1 cellular context compared by ENCODE assay signal in the genomic region with DNA sequence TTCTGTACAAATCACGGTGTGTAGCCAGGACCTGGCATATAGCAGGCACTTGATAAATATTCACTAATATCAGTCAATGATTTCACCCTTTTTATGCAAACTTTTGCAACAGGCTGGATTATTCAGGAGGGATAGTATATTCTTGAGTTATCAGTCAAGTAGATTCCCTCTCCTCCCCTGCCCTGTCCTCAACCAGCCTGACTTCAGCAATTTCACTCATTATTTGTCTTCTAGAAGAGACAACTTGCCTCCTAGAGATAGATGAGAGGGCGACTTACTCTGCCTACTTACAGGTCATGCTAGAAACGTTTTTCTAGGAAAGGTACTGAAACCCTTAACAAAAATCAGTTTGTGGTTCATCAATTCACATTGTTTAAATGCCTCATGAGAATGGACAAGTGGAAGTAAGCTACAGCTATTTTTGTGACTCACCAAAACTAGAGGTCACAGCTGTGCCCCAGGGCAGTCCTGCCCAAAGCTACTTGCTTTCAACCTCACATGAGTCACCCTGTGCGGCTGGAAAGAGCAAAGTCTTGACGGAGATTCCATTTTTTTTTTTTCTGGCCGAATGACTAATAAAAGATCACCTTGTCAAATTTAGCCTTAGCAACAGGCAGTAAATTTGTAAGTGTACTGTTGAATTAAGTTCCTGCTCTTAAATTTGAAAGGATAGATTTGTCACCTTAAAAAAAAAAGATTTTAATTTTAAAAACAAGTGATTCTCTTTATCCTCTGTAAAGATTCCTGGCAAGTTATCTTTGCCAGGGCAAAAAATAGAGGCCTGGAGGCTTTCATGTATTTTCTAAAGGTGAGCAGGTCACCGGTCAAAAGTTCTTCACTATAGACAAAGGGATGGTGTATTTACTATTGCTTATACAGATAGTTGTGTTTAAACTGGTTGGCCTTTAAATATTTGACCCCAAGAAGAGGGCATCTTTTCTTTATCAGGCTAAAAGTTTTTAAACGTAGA.
TF ChIP-seq lines count a peak whose summit lies in the region.

No MANE protein-coding gene starts in this region.

TF ChIP-seq in HepG2, 621 proteins besides CTCF, POLR2A, EP300 and RAD21 (continued from another document):
- TF ChIP-seq, protein P1, sequence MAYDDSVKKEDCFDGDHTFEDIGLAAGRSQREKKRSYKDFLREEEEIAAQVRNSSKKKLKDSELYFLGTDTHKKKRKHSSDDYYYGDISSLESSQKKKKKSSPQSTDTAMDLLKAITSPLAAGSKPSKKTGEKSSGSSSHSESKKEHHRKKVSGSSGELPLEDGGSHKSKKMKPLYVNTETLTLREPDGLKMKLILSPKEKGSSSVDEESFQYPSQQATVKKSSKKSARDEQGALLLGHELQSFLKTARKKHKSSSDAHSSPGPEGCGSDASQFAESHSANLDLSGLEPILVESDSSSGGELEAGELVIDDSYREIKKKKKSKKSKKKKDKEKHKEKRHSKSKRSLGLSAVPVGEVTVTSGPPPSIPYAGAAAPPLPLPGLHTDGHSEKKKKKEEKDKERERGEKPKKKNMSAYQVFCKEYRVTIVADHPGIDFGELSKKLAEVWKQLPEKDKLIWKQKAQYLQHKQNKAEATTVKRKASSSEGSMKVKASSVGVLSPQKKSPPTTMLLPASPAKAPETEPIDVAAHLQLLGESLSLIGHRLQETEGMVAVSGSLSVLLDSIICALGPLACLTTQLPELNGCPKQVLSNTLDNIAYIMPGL (CRISPR knock-in tag; IDR thresholded peaks at IDR 0.05; ENCODE audit: borderline replicate concordance in 1 of 2, low read depth in 1 of 2) = peak in 1 of 2 experiments; percentile 14; a peak in 1 of 4 replicates
- peak; percentile 58 for TF ChIP-seq SAP130 (CRISPR knock-in tag; IDR thresholded peaks at IDR 0.05; ENCODE audit: low read depth)
- TF ChIP-seq DPF2 (CRISPR knock-in tag; IDR thresholded peaks at IDR 0.05; ENCODE audit: borderline replicate concordance, low read depth) = peak; percentile 53; the same call in 1 of the 2 replicates
- peak; percentile 46; the same call in 1 of the 2 replicates for TF ChIP-seq RFX5 (IDR thresholded peaks at IDR 0.05; ENCODE audit: low read depth, low read length)
- peak; percentile 81; the same call in 1 of the 2 replicates for TF ChIP-seq MBD4 (IDR thresholded peaks at IDR 0.05; ENCODE audit: borderline replicate concordance, low read length)
- TF ChIP-seq, protein P2, sequence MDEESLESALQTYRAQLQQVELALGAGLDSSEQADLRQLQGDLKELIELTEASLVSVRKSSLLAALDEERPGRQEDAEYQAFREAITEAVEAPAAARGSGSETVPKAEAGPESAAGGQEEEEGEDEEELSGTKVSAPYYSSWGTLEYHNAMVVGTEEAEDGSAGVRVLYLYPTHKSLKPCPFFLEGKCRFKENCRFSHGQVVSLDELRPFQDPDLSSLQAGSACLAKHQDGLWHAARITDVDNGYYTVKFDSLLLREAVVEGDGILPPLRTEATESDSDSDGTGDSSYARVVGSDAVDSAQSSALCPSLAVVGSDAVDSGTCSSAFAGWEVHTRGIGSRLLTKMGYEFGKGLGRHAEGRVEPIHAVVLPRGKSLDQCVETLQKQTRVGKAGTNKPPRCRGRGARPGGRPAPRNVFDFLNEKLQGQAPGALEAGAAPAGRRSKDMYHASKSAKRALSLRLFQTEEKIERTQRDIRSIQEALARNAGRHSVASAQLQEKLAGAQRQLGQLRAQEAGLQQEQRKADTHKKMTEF (CRISPR knock-in tag; IDR thresholded peaks at IDR 0.05) = peak; percentile 49; the same call in 1 of the 2 replicates
- TF ChIP-seq, protein P3, sequence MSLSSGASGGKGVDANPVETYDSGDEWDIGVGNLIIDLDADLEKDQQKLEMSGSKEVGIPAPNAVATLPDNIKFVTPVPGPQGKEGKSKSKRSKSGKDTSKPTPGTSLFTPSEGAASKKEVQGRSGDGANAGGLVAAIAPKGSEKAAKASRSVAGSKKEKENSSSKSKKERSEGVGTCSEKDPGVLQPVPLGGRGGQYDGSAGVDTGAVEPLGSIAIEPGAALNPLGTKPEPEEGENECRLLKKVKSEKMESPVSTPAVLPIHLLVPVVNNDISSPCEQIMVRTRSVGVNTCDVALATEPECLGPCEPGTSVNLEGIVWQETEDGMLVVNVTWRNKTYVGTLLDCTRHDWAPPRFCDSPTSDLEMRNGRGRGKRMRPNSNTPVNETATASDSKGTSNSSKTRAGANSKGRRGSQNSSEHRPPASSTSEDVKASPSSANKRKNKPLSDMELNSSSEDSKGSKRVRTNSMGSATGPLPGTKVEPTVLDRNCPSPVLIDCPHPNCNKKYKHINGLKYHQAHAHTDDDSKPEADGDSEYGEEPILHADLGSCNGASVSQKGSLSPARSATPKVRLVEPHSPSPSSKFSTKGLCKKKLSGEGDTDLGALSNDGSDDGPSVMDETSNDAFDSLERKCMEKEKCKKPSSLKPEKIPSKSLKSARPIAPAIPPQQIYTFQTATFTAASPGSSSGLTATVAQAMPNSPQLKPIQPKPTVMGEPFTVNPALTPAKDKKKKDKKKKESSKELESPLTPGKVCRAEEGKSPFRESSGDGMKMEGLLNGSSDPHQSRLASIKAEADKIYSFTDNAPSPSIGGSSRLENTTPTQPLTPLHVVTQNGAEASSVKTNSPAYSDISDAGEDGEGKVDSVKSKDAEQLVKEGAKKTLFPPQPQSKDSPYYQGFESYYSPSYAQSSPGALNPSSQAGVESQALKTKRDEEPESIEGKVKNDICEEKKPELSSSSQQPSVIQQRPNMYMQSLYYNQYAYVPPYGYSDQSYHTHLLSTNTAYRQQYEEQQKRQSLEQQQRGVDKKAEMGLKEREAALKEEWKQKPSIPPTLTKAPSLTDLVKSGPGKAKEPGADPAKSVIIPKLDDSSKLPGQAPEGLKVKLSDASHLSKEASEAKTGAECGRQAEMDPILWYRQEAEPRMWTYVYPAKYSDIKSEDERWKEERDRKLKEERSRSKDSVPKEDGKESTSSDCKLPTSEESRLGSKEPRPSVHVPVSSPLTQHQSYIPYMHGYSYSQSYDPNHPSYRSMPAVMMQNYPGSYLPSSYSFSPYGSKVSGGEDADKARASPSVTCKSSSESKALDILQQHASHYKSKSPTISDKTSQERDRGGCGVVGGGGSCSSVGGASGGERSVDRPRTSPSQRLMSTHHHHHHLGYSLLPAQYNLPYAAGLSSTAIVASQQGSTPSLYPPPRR (CRISPR knock-in tag; IDR thresholded peaks at IDR 0.05; ENCODE audit: borderline replicate concordance) = peak; percentile 46; the same call in 1 of the 2 replicates
- TF ChIP-seq ATF7-NPFF (CRISPR knock-in tag; IDR thresholded peaks at IDR 0.05; ENCODE audit: low read depth) = no peak
- TF ChIP-seq RXRA (CRISPR knock-in tag; IDR thresholded peaks at IDR 0.05) = peak; percentile 80; the same call in 1 of the 2 replicates
- TF ChIP-seq SMARCC2 (IDR thresholded peaks at IDR 0.05) = 0 out of 2 replicates have a peak, but pooled peaks have one; percentile 25
- peak; percentile 53 for TF ChIP-seq SOX13 (IDR thresholded peaks at IDR 0.05)
- TF ChIP-seq SOX13 (CRISPR knock-in tag; conservative IDR thresholded peaks at IDR 0.05 in 1 of 2, IDR thresholded peaks at IDR 0.05 in 1 of 2) = peak in 1 of 2 experiments; percentile 85; a peak in 2 of 4 replicates
- TF ChIP-seq LCORL (IDR thresholded peaks at IDR 0.05) = peak; percentile 84; the same call in 1 of the 2 replicates
- peak; percentile 98 for TF ChIP-seq LCORL (CRISPR knock-in tag; IDR thresholded peaks at IDR 0.05)
- TF ChIP-seq PCBP1 (IDR thresholded peaks at IDR 0.05; ENCODE audit: borderline replicate concordance, low read depth, low read length) = no peak
- TF ChIP-seq PHF21A (CRISPR knock-in tag; IDR thresholded peaks at IDR 0.05) = peak; percentile 61; the same call in 1 of the 2 replicates
- TF ChIP-seq, protein P4, sequence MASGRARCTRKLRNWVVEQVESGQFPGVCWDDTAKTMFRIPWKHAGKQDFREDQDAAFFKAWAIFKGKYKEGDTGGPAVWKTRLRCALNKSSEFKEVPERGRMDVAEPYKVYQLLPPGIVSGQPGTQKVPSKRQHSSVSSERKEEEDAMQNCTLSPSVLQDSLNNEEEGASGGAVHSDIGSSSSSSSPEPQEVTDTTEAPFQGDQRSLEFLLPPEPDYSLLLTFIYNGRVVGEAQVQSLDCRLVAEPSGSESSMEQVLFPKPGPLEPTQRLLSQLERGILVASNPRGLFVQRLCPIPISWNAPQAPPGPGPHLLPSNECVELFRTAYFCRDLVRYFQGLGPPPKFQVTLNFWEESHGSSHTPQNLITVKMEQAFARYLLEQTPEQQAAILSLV (CRISPR knock-in tag; IDR thresholded peaks at IDR 0.05; ENCODE audit: borderline replicate concordance) = no peak
- TF ChIP-seq, protein P5, sequence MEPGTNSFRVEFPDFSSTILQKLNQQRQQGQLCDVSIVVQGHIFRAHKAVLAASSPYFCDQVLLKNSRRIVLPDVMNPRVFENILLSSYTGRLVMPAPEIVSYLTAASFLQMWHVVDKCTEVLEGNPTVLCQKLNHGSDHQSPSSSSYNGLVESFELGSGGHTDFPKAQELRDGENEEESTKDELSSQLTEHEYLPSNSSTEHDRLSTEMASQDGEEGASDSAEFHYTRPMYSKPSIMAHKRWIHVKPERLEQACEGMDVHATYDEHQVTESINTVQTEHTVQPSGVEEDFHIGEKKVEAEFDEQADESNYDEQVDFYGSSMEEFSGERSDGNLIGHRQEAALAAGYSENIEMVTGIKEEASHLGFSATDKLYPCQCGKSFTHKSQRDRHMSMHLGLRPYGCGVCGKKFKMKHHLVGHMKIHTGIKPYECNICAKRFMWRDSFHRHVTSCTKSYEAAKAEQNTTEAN (CRISPR knock-in tag; conservative IDR thresholded peaks at IDR 0.05) = peak; percentile 55; the same call in 1 of the 2 replicates
- TF ChIP-seq PLRG1 (conservative IDR thresholded peaks at IDR 0.05) = no peak
- TF ChIP-seq FOXO1 (CRISPR knock-in tag; IDR thresholded peaks at IDR 0.05) = peak; percentile 72
- no peak for TF ChIP-seq ZFY (CRISPR knock-in tag; IDR thresholded peaks at IDR 0.05)
- peak; percentile 29; the same call in 1 of the 2 replicates for TF ChIP-seq POGZ (CRISPR knock-in tag; IDR thresholded peaks at IDR 0.05)
- no peak for TF ChIP-seq MXD4 (CRISPR knock-in tag; IDR thresholded peaks at IDR 0.05)
- no peak for TF ChIP-seq AGO1 (IDR thresholded peaks at IDR 0.05; ENCODE audit: low read depth, low read length, poor library complexity, severe bottlenecking)
- TF ChIP-seq, protein P6, sequence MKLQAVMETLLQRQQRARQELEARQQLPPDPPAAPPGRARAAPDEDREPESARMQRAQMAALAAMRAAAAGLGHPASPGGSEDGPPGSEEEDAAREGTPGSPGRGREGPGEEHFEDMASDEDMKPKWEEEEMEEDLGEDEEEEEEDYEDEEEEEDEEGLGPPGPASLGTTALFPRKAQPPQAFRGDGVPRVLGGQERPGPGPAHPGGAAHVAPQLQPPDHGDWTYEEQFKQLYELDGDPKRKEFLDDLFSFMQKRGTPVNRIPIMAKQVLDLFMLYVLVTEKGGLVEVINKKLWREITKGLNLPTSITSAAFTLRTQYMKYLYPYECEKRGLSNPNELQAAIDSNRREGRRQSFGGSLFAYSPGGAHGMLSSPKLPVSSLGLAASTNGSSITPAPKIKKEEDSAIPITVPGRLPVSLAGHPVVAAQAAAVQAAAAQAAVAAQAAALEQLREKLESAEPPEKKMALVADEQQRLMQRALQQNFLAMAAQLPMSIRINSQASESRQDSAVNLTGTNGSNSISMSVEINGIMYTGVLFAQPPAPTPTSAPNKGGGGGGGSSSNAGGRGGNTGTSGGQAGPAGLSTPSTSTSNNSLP (IDR thresholded peaks at IDR 0.05; ENCODE audit: low read depth, low read length) = peak; percentile 86
- TF ChIP-seq, protein P7, sequence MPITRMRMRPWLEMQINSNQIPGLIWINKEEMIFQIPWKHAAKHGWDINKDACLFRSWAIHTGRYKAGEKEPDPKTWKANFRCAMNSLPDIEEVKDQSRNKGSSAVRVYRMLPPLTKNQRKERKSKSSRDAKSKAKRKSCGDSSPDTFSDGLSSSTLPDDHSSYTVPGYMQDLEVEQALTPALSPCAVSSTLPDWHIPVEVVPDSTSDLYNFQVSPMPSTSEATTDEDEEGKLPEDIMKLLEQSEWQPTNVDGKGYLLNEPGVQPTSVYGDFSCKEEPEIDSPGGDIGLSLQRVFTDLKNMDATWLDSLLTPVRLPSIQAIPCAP (CRISPR knock-in tag; IDR thresholded peaks at IDR 0.05; ENCODE audit: low read depth) = no peak
- peak; percentile 95 for TF ChIP-seq JUNB (CRISPR knock-in tag; IDR thresholded peaks at IDR 0.05; ENCODE audit: borderline replicate concordance)
- TF ChIP-seq GFI1 (CRISPR knock-in tag; IDR thresholded peaks at IDR 0.05; ENCODE audit: borderline replicate concordance) = peak; percentile 74; the same call in 1 of the 2 replicates
TF ChIP-seq in HepG2: peak in this region for 125.
